14 cellular contexts compared by ENCODE assay signal in the genomic region with DNA sequence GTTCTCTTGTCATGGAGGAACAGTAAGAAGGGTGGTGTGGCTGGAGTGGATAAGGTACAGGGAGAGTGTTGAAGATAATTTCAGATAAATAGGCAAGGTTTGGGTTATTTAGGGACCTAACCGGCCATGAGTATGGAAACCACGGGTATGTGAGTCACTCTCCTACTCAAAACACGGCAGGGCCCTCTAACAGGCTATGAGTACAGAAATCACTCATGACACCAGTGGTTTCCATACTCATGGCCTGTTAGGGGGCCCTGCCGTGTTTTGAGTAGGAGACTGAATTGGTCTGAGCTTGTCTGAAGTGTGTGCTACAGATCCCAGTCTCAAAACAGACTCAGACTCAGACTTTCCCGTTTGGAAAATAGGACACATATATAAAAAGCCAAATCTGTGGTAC.
"Had no signal": no experiment of that assay in that cellular context is flagged by ENCODE, and none has a peak within 500 bp of the region (broad histone marks: within the 10 kb centered on the region; RNA-seq: fewer than 3 reads in every experiment).

No MANE protein-coding gene starts in this region.

- H3K4me1 Mint-ChIP-seq: activated CD4-positive, alpha-beta T cell treated with anti-CD3 and anti-CD28 coated beads, Interleukin-2, amount 10 ng/mL, durations not matched to agents 7 days and 5 days; activated T-helper 17 cell treated with anti-CD3 and anti-CD28 coated beads, Interleukin-2, amount 50 U/mL, for 72 hours; nephron had no signal

- H3K36me3 ChIP-seq: ascending aorta, lower lobe of right lung, right atrium auricular region had no signal

- H3K4me3 ChIP-seq: ascending aorta, lower lobe of right lung, right atrium auricular region, skin epidermis had no signal

- H3K27me3 ChIP-seq: ascending aorta, right atrium auricular region had no signal

- H3K27me3 Mint-ChIP-seq: activated CD4-positive, alpha-beta T cell treated with anti-CD3 and anti-CD28 coated beads, Interleukin-2, amount 10 ng/mL, durations not matched to agents 7 days and 5 days; activated T-helper 17 cell treated with anti-CD3 and anti-CD28 coated beads, Interleukin-2, amount 50 U/mL, for 72 hours; progenitor cell of endocrine pancreas had no signal

- ATAC-seq: activated T-helper 17 cell treated with anti-CD3 and anti-CD28 coated beads, Interleukin-2, amount 50 U/mL, for 72 hours; left colon; lower lobe of right lung; stimulated activated naive CD8-positive, alpha-beta T cell treated with anti-CD3 and anti-CD28 coated beads, Interleukin-15, Interleukin-2, amounts not matched to agents 100 U/mL and 50 U/mL, for 24 hours had no signal

- H3K4me3 Mint-ChIP-seq: activated CD4-positive, alpha-beta T cell treated with anti-CD3 and anti-CD28 coated beads, Interleukin-2, amount 10 ng/mL, durations not matched to agents 7 days and 5 days; activated T-helper 17 cell treated with anti-CD3 and anti-CD28 coated beads, Interleukin-2, amount 50 U/mL, for 72 hours; nephron had no signal

- H3K9me3 Mint-ChIP-seq: activated CD4-positive, alpha-beta T cell treated with anti-CD3 and anti-CD28 coated beads, Interleukin-2, amount 10 ng/mL, durations not matched to agents 7 days and 5 days; activated T-helper 17 cell treated with anti-CD3 and anti-CD28 coated beads, Interleukin-2, amount 50 U/mL, for 72 hours; nephron had no signal

- H3K27ac Mint-ChIP-seq: activated CD4-positive, alpha-beta T cell treated with anti-CD3 and anti-CD28 coated beads, Interleukin-2, amount 10 ng/mL, durations not matched to agents 7 days and 5 days; activated T-helper 17 cell treated with anti-CD3 and anti-CD28 coated beads, Interleukin-2, amount 50 U/mL, for 72 hours; nephron; progenitor cell of endocrine pancreas had no signal

- H3K27ac ChIP-seq: ascending aorta, lower lobe of right lung, right atrium auricular region, skin epidermis had no signal

- H3K9me3 ChIP-seq: ascending aorta, lower lobe of right lung, right atrium auricular region had no signal

- DNase-seq: activated CD4-positive, alpha-beta T cell treated with anti-CD3 and anti-CD28 coated beads, Interleukin-2, amount 10 ng/mL, durations not matched to agents 7 days and 5 days; activated naive CD4-positive, alpha-beta T cell treated with Interleukin-2 at 50 U/mL for 16 hours; dermis blood vessel endothelial cell; left colon; lower lobe of right lung; stimulated activated CD4-positive, alpha-beta T cell treated with anti-CD3 and anti-CD28 coated beads, Interleukin-4, amount 100 ng/mL, for 24 hours; stimulated activated naive CD8-positive, alpha-beta T cell treated with anti-CD3 and anti-CD28 coated beads, Interleukin-15, Interleukin-2, amounts not matched to agents 100 U/mL and 50 U/mL, for 24 hours; trophoblast cell had no signal

- H3K4me1 ChIP-seq: ascending aorta, lower lobe of right lung, right atrium auricular region had no signal
